In genomic region chr11:93209476-93209875, GRCh38 we compare ENCODE assay signal across 20 cellular contexts.
"Had no signal": no experiment of that assay in that cellular context is flagged by ENCODE, and none has a peak within 500 bp of the region (broad histone marks: within the 10 kb centered on the region; RNA-seq: fewer than 3 reads in every experiment).

No MANE protein-coding gene starts in this region.

- H3K4me1 ChIP-seq: esophagus muscularis mucosa, gastroesophageal sphincter, sigmoid colon, stomach, transverse colon had no signal

- ATAC-seq: effector memory CD8-positive, alpha-beta T cell; gastroesophageal sphincter; left colon had no signal

- H3K4me1 Mint-ChIP-seq: naive B cell, nephron progenitor cell had no signal

- H3K9me3 Mint-ChIP-seq: nephron progenitor cell had no signal

- H3K27me3 ChIP-seq: esophagus muscularis mucosa, gastroesophageal sphincter, neutrophil, sigmoid colon, stomach, transverse colon had no signal

- H3K27ac Mint-ChIP-seq: dendritic cell treated with granulocyte-macrophage colony-stimulating factor and Interleukin-4, amounts not matched to agents 40 ng/mL and 50 ng/mL, for 4 days; effector memory CD8-positive, alpha-beta T cell; naive B cell; nephron progenitor cell had no signal

- H3K27ac ChIP-seq: epithelial cell of prostate, esophagus muscularis mucosa, gastroesophageal sphincter, neutrophil, sigmoid colon, skin epidermis, stomach, thoracic aorta, transverse colon had no signal

- H3K4me3 ChIP-seq: esophagus muscularis mucosa, gastroesophageal sphincter, sigmoid colon, skin epidermis, stomach, thoracic aorta, transverse colon had no signal

- H3K9me3 ChIP-seq: neutrophil had no signal

- DNase-seq: effector memory CD8-positive, alpha-beta T cell; foreskin fibroblast; glutamatergic neuron; left colon; mesendoderm; naive B cell; nephron progenitor cell; sigmoid colon; stimulated activated CD4-positive, alpha-beta T cell treated with anti-CD3 and anti-CD28 coated beads, Interleukin-12 subunit alpha, Interleukin-12 subunit beta, amount 100 ng/mL, for 4 hours; stimulated activated naive CD4-positive, alpha-beta T cell; stomach; substantia nigra; transverse colon had no signal

- H3K36me3 ChIP-seq: esophagus muscularis mucosa, gastroesophageal sphincter, neutrophil, sigmoid colon, stomach, thoracic aorta, transverse colon had no signal

- H3K4me3 Mint-ChIP-seq: dendritic cell treated with granulocyte-macrophage colony-stimulating factor and Interleukin-4, amounts not matched to agents 40 ng/mL and 50 ng/mL, for 4 days; effector memory CD8-positive, alpha-beta T cell; naive B cell; nephron progenitor cell had no signal
